Comparison of ENCODE assay signal across 7 cellular contexts in the genomic region with DNA sequence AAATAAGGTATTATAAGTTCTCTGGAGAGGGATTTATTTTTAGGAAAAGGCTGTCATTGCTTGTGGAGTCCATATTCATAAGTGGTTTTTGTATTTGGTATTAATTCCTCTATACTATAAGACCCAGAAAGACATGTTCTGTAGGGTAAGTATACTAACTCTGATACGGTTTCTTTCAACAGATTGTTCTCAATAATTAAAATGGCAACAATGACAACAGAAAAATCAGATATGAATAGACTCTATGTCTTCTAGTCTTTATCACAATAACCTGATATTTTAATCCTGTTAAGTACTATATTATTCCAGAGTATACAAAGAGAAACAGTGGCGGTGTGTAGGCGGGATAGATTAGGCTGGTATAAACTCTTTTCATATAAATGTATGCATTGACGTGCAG.
"Had no signal": no experiment of that assay in that cellular context is flagged by ENCODE, and none has a peak within 500 bp of the region (broad histone marks: within the 10 kb centered on the region; RNA-seq: fewer than 3 reads in every experiment).

No MANE protein-coding gene starts in this region.

- H3K27ac ChIP-seq: GM23248 had no signal

- H3K4me3 ChIP-seq: GM23248, GM23338 had no signal

- DNase-seq: GM23248, GOT3, H7, H9, HCEC 1CT, HFFc6 had no signal
